In the genomic region with DNA sequence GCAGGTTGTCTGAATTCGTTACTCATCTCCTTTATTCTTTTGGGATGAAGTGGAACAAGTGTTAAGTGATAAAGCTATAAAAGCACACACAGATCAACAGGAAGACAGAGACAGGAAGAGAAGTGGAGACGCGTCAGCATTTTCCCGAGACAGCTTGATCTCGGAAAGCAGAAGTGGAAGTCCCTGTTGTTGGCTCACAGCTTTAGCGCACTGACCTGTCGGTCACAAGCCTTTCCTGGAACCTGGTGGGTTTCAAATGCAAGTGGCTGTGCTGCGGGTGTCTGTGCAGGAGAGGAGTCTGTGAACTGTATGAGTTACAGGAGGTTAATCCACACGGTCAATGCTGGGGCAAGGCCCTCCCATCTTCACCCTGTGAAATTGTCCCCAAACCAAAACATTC, we compare ENCODE assay signal across 1 cellular context.
TF ChIP-seq lines count a peak whose summit lies in the region.

No MANE protein-coding gene starts in this region.

TF ChIP-seq in K562, 482 proteins besides CTCF, POLR2A, EP300 and RAD21 (continued from another document and continues in another):
- TF ChIP-seq, protein P1, sequence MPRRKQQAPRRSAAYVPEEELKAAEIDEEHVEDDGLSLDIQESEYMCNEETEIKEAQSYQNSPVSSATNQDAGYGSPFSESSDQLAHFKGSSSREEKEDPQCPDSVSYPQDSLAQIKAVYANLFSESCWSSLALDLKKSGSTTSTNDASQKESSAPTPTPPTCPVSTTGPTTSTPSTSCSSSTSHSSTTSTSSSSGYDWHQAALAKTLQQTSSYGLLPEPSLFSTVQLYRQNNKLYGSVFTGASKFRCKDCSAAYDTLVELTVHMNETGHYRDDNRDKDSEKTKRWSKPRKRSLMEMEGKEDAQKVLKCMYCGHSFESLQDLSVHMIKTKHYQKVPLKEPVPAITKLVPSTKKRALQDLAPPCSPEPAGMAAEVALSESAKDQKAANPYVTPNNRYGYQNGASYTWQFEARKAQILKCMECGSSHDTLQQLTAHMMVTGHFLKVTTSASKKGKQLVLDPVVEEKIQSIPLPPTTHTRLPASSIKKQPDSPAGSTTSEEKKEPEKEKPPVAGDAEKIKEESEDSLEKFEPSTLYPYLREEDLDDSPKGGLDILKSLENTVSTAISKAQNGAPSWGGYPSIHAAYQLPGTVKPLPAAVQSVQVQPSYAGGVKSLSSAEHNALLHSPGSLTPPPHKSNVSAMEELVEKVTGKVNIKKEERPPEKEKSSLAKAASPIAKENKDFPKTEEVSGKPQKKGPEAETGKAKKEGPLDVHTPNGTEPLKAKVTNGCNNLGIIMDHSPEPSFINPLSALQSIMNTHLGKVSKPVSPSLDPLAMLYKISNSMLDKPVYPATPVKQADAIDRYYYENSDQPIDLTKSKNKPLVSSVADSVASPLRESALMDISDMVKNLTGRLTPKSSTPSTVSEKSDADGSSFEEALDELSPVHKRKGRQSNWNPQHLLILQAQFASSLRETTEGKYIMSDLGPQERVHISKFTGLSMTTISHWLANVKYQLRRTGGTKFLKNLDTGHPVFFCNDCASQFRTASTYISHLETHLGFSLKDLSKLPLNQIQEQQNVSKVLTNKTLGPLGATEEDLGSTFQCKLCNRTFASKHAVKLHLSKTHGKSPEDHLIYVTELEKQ (CRISPR knock-in tag; IDR thresholded peaks at IDR 0.05), result no peak
- no peak for TF ChIP-seq CEBPG (CRISPR knock-in tag; IDR thresholded peaks at IDR 0.05)
- 0 out of 4 replicates have a peak, but pooled peaks of 1 of the 2 experiments have one; percentile 7 for TF ChIP-seq CEBPG (tag; conservative IDR thresholded peaks at IDR 0.05 in 1 of 2, IDR thresholded peaks at IDR 0.05 in 1 of 2)
- TF ChIP-seq SMARCA4 (IDR thresholded peaks at IDR 0.05), result peak; percentile 67
- TF ChIP-seq SAFB (IDR thresholded peaks at IDR 0.05; ENCODE audit: borderline replicate concordance, low read depth, low read length), result no peak
- TF ChIP-seq, protein P2, sequence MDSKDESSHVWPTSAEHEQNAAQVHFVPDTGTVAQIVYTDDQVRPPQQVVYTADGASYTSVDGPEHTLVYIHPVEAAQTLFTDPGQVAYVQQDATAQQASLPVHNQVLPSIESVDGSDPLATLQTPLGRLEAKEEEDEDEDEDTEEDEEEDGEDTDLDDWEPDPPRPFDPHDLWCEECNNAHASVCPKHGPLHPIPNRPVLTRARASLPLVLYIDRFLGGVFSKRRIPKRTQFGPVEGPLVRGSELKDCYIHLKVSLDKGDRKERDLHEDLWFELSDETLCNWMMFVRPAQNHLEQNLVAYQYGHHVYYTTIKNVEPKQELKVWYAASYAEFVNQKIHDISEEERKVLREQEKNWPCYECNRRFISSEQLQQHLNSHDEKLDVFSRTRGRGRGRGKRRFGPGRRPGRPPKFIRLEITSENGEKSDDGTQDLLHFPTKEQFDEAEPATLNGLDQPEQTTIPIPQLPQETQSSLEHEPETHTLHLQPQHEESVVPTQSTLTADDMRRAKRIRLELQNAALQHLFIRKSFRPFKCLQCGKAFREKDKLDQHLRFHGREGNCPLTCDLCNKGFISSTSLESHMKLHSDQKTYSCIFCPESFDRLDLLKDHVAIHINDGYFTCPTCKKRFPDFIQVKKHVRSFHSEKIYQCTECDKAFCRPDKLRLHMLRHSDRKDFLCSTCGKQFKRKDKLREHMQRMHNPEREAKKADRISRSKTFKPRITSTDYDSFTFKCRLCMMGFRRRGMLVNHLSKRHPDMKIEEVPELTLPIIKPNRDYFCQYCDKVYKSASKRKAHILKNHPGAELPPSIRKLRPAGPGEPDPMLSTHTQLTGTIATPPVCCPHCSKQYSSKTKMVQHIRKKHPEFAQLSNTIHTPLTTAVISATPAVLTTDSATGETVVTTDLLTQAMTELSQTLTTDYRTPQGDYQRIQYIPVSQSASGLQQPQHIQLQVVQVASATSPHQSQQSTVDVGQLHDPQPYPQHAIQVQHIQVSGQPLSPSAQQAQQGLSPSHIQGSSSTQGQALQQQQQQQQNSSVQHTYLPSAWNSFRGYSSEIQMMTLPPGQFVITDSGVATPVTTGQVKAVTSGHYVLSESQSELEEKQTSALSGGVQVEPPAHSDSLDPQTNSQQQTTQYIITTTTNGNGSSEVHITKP (IDR thresholded peaks at IDR 0.05; ENCODE audit: partially characterized antibody), result no peak
- TF ChIP-seq, protein P3, sequence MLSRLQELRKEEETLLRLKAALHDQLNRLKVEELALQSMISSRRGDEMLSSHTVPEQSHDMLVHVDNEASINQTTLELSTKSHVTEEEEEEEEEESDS (CRISPR knock-in tag; IDR thresholded peaks at IDR 0.05), result no peak
- TF ChIP-seq ZNF408 (CRISPR knock-in tag; IDR thresholded peaks at IDR 0.05; ENCODE audit: low read depth), result no peak
- TF ChIP-seq BRD9 (IDR thresholded peaks at IDR 0.05; ENCODE audit: low read depth, partially characterized antibody), result no peak
- no peak for TF ChIP-seq FOXA3 (CRISPR knock-in tag; conservative IDR thresholded peaks at IDR 0.05 in 1 of 2, IDR thresholded peaks at IDR 0.05 in 1 of 2)
- peak; percentile 24 for TF ChIP-seq CCNT2 (IDR thresholded peaks at IDR 0.05; ENCODE audit: borderline replicate concordance, extremely low read depth, insufficient read length, low read depth, low read length)
- TF ChIP-seq, protein P4, sequence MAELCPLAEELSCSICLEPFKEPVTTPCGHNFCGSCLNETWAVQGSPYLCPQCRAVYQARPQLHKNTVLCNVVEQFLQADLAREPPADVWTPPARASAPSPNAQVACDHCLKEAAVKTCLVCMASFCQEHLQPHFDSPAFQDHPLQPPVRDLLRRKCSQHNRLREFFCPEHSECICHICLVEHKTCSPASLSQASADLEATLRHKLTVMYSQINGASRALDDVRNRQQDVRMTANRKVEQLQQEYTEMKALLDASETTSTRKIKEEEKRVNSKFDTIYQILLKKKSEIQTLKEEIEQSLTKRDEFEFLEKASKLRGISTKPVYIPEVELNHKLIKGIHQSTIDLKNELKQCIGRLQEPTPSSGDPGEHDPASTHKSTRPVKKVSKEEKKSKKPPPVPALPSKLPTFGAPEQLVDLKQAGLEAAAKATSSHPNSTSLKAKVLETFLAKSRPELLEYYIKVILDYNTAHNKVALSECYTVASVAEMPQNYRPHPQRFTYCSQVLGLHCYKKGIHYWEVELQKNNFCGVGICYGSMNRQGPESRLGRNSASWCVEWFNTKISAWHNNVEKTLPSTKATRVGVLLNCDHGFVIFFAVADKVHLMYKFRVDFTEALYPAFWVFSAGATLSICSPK (IDR thresholded peaks at IDR 0.05; ENCODE audit: borderline replicate concordance), result no peak
- TF ChIP-seq, protein P5, sequence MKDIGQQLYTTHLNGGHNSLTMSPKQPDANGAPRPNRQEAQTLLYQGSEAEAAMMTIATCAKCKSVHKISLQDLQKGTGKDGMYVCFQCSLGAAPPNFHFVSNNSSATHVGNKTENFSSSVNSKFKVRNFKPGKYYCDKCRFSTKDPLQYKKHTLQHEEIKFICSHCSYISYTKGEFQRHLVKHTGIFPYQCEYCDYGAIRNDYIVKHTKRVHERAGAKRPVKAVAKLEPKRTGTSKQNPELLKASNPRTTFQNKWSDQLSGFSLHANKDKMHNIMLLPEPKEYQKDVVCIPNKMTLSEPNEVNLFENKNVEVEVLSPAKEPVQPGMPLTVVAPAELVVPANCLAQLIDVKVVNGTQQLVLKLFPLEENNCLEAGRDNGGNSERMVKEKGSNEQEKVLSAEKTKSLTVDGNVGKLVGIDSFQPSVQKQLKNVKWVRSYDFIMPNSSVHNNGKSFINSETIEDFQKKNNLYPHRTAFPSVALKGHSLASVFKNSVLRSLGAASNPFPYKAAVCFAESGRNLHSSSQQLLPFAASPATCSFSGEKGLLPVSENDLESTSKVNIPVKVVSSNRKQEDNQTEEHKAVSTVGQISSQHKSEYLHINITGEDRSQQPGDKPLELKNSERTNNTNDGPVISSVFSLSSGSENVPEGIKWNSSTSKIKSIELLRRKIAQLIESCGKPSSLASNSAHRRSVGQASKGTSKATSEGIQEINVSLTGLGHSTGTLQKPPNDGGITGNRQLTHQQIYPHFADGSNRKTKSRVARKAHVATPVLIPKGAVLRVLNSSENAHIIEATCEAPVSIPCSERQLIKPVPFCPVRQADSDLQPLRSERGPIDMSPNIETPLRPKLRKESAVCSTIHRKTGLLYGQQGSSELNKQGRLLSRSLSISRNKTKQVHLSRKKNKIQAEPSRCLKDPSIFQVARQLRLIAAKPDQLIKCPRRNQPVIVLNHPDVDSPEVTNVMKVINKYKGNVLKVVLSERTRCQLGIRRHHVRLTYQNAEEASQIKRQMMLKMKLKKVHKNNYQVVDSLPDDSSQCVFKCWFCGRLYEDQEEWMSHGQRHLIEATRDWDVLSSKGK (CRISPR knock-in tag; IDR thresholded peaks at IDR 0.05), result no peak
- no peak for TF ChIP-seq ZFP30 (CRISPR knock-in tag; IDR thresholded peaks at IDR 0.05; ENCODE audit: borderline replicate concordance)
- no peak for TF ChIP-seq ZNF707 (CRISPR knock-in tag; conservative IDR thresholded peaks at IDR 0.05)
- no peak for TF ChIP-seq ELF1 (tag; IDR thresholded peaks at IDR 0.05)
- TF ChIP-seq, protein P6, sequence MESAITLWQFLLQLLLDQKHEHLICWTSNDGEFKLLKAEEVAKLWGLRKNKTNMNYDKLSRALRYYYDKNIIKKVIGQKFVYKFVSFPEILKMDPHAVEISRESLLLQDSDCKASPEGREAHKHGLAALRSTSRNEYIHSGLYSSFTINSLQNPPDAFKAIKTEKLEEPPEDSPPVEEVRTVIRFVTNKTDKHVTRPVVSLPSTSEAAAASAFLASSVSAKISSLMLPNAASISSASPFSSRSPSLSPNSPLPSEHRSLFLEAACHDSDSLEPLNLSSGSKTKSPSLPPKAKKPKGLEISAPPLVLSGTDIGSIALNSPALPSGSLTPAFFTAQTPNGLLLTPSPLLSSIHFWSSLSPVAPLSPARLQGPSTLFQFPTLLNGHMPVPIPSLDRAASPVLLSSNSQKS (CRISPR knock-in tag; IDR thresholded peaks at IDR 0.05), result no peak
- TF ChIP-seq, protein P7, sequence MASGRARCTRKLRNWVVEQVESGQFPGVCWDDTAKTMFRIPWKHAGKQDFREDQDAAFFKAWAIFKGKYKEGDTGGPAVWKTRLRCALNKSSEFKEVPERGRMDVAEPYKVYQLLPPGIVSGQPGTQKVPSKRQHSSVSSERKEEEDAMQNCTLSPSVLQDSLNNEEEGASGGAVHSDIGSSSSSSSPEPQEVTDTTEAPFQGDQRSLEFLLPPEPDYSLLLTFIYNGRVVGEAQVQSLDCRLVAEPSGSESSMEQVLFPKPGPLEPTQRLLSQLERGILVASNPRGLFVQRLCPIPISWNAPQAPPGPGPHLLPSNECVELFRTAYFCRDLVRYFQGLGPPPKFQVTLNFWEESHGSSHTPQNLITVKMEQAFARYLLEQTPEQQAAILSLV (tag; IDR thresholded peaks at IDR 0.05), result no peak
- no peak for TF ChIP-seq HDAC8 (tag; IDR thresholded peaks at IDR 0.05)
- no peak for TF ChIP-seq ZNF444 (CRISPR knock-in tag; IDR thresholded peaks at IDR 0.05)
- TF ChIP-seq RHOXF2B (CRISPR knock-in tag; conservative IDR thresholded peaks at IDR 0.05), result no peak
- no peak for TF ChIP-seq ZNF717 (CRISPR knock-in tag; IDR thresholded peaks at IDR 0.05)
- TF ChIP-seq GATA2 (CRISPR knock-in tag; IDR thresholded peaks at IDR 0.05), result no peak
- TF ChIP-seq SLC30A9 (CRISPR knock-in tag; IDR thresholded peaks at IDR 0.05), result no peak
- TF ChIP-seq ZNF699 (CRISPR knock-in tag; IDR thresholded peaks at IDR 0.05; ENCODE audit: insufficient replicate concordance), result no peak
- TF ChIP-seq XRCC3 (IDR thresholded peaks at IDR 0.05), result no peak
- TF ChIP-seq PRPF4 (IDR thresholded peaks at IDR 0.05; ENCODE audit: insufficient read depth, low read depth, low read length, poor library complexity, severe bottlenecking), result no peak
- TF ChIP-seq POLR2H (tag; IDR thresholded peaks at IDR 0.05; ENCODE audit: low read depth), result no peak
- TF ChIP-seq GABPA (tag; conservative IDR thresholded peaks at IDR 0.05; ENCODE audit: low read depth), result peak; percentile 46; the same call in 1 of the 2 replicates
- TF ChIP-seq RFX7 (CRISPR knock-in tag; IDR thresholded peaks at IDR 0.05), result no peak
- TF ChIP-seq SETDB1 (IDR thresholded peaks at IDR 0.05; ENCODE audit: low read length), result no peak
- TF ChIP-seq TAL1 (IDR thresholded peaks at IDR 0.05), result peak; percentile 19
- TF ChIP-seq, protein P8, sequence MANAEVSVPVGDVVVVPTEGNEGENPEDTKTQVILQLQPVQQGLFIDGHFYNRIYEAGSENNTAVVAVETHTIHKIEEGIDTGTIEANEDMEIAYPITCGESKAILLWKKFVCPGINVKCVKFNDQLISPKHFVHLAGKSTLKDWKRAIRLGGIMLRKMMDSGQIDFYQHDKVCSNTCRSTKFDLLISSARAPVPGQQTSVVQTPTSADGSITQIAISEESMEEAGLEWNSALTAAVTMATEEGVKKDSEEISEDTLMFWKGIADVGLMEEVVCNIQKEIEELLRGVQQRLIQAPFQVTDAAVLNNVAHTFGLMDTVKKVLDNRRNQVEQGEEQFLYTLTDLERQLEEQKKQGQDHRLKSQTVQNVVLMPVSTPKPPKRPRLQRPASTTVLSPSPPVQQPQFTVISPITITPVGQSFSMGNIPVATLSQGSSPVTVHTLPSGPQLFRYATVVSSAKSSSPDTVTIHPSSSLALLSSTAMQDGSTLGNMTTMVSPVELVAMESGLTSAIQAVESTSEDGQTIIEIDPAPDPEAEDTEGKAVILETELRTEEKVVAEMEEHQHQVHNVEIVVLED (CRISPR knock-in tag; IDR thresholded peaks at IDR 0.05), result no peak
- no peak for TF ChIP-seq FOXA1 (IDR thresholded peaks at IDR 0.05; ENCODE audit: borderline replicate concordance)
- no peak for TF ChIP-seq ATF1 (CRISPR knock-in tag; IDR thresholded peaks at IDR 0.05)
- peak; percentile 25; the same call in 1 of the 2 replicates for TF ChIP-seq ATF1 (tag; IDR thresholded peaks at IDR 0.05)
- no peak for TF ChIP-seq KLF10 (CRISPR knock-in tag; IDR thresholded peaks at IDR 0.05)
- no peak for TF ChIP-seq RB1 (IDR thresholded peaks at IDR 0.05; ENCODE audit: low read depth)
- no peak for TF ChIP-seq NFE2L1 (tag; IDR thresholded peaks at IDR 0.05; ENCODE audit: borderline replicate concordance, low read depth)
- TF ChIP-seq, protein P9, sequence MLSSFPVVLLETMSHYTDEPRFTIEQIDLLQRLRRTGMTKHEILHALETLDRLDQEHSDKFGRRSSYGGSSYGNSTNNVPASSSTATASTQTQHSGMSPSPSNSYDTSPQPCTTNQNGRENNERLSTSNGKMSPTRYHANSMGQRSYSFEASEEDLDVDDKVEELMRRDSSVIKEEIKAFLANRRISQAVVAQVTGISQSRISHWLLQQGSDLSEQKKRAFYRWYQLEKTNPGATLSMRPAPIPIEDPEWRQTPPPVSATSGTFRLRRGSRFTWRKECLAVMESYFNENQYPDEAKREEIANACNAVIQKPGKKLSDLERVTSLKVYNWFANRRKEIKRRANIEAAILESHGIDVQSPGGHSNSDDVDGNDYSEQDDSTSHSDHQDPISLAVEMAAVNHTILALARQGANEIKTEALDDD (IDR thresholded peaks at IDR 0.05), result no peak
- TF ChIP-seq, protein P10, sequence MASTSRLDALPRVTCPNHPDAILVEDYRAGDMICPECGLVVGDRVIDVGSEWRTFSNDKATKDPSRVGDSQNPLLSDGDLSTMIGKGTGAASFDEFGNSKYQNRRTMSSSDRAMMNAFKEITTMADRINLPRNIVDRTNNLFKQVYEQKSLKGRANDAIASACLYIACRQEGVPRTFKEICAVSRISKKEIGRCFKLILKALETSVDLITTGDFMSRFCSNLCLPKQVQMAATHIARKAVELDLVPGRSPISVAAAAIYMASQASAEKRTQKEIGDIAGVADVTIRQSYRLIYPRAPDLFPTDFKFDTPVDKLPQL (IDR thresholded peaks at IDR 0.05; ENCODE audit: extremely low read depth, insufficient read length), result no peak
- TF ChIP-seq HDAC2 (IDR thresholded peaks at IDR 0.05), result 0 out of 2 replicates have a peak, but pooled peaks have one; percentile 53
- TF ChIP-seq POLR3G (IDR thresholded peaks at IDR 0.05; ENCODE audit: extremely low read depth, insufficient read length, insufficient replicate concordance), result no peak
- no peak for TF ChIP-seq CREB1 (IDR thresholded peaks at IDR 0.05)
- TF ChIP-seq CREB1 (CRISPR knock-in tag; IDR thresholded peaks at IDR 0.05), result no peak
- no peak for TF ChIP-seq NCOA4 (IDR thresholded peaks at IDR 0.05; ENCODE audit: partially characterized antibody)
